ENCODE assay signal across 8 cellular contexts in the genomic region with DNA sequence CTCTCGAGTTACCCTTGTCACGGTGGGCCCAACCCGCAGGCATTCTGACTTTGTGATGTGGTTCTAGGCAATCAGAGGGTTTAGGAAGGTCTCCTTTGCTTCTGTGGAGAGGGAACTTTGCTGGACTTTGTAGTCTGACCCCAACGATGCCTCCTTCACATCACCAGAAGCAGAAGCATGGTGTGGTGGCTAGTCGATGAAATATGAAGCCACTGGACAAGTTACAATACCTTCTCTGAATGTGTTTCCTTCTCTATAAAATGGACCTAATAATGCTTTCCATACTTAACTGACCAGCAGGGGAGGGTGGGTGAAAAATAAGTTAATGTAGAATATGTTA.
DNase-seq lines count a peak whose midpoint lies in the region; ATAC-seq and TF ChIP-seq lines count a peak whose summit lies in the region.

No MANE protein-coding gene starts in this region.

- peaks cover 8% of the 10 kb centered on the region for H3K36me3 Mint-ChIP-seq in activated naive CD8-positive, alpha-beta T cell
- peaks cover 17% of the 10 kb centered on the region for H3K36me3 Mint-ChIP-seq in stimulated activated effector memory CD8-positive, alpha-beta T cell treated with anti-CD3 and anti-CD28 coated beads, Interleukin-12 subunit alpha, Interleukin-12 subunit beta, amount 100 ng/mL, for 72 hours

- DNase-seq in stimulated activated effector memory CD8-positive, alpha-beta T cell treated with anti-CD3 and anti-CD28 coated beads, Interleukin-12 subunit alpha, Interleukin-12 subunit beta, amount 100 ng/mL, for 72 hours (ENCODE audit: low spot score in 2 of 2), result no peak
- DNase-seq in NCI-H2171 treated with DMSO at 0.1 percent for 48 hours (lab: John Stamatoyannopoulos, UW), result no peak
- DNase-seq in islet precursor cell, result no peak
- DNase-seq in NCI-H1694 treated with DMSO at 0.1 percent for 48 hours (lab: John Stamatoyannopoulos, UW), result no peak
- no peak for DNase-seq in NCI-H2081 (lab: John Stamatoyannopoulos, UW)

- H3K9me3 ChIP-seq in HEK293 (ENCODE audit: control insufficient read depth, insufficient read depth, low read depth, low read length) (no peaks in the 10 kb centered on the region), iPS-20b (ENCODE audit: insufficient read depth, low read depth, low read length) (no peaks in the 10 kb centered on the region)

- H3K27ac Mint-ChIP-seq in activated naive CD8-positive, alpha-beta T cell, result peak overlapping the region; percentile 52
- H3K27ac Mint-ChIP-seq in stimulated activated effector memory CD8-positive, alpha-beta T cell treated with anti-CD3 and anti-CD28 coated beads, Interleukin-12 subunit alpha, Interleukin-12 subunit beta, amount 100 ng/mL, for 72 hours, result peak overlapping the region; percentile 98

- H3K36me3 ChIP-seq in HEK293 (ENCODE audit: control insufficient read depth in 2 of 2, insufficient read depth in 1 of 2, low read length in 2 of 2) (no peaks in the 10 kb centered on the region), iPS-20b (ENCODE audit: insufficient read depth, low read depth, low read length) (no peaks in the 10 kb centered on the region)

- ATAC-seq in stimulated activated effector memory CD8-positive, alpha-beta T cell treated with anti-CD3 and anti-CD28 coated beads, Interleukin-12 subunit alpha, Interleukin-12 subunit beta, amount 100 ng/mL, for 72 hours, result no peak

- no peak for TF ChIP-seq CTCF in HEK293 (tag by site-specific recombination; IDR thresholded peaks at IDR 0.05)

- H3K27ac ChIP-seq in HEK293 (ENCODE audit: extremely low read depth, low read depth, low read length) (peak overlapping the region; percentile 27; the same call in 1 of the 2 replicates), iPS-20b (ENCODE audit: low read length) (no peak overlapping the region)

- CTCF ChIA-PET in HEK293 (lab: Yijun Ruan, JAX), result interaction anchor here (0.6 to 1.7 kb wide), 7 partner anchors 12 to 622 kb away, joined by 3 to 16 read pairs (median 4); no protein-coding TSS in a partner anchor

- H3K4me3 ChIP-seq in HEK293 (ENCODE audit: low read depth, low read length) (peak overlapping the region; percentile 74), iPS-20b (ENCODE audit: low read length) (peak overlapping the region; percentile 95)

- H3K4me3 Mint-ChIP-seq in activated naive CD8-positive, alpha-beta T cell, result peak overlapping the region; percentile 93
- peak overlapping the region; percentile 89 for H3K4me3 Mint-ChIP-seq in stimulated activated effector memory CD8-positive, alpha-beta T cell treated with anti-CD3 and anti-CD28 coated beads, Interleukin-12 subunit alpha, Interleukin-12 subunit beta, amount 100 ng/mL, for 72 hours

- H3K9ac ChIP-seq in iPS-20b (ENCODE audit: low read depth, low read length), result peak overlapping the region; percentile 51; the same call in 1 of the 2 replicates

- peaks cover 47% of the 10 kb centered on the region for H3K27me3 ChIP-seq in iPS-20b (ENCODE audit: insufficient read depth, low read length)

- H3K4me1 Mint-ChIP-seq in activated naive CD8-positive, alpha-beta T cell (ENCODE audit: low read depth), result peaks cover 23% of the 10 kb centered on the region
- H3K4me1 Mint-ChIP-seq in stimulated activated effector memory CD8-positive, alpha-beta T cell treated with anti-CD3 and anti-CD28 coated beads, Interleukin-12 subunit alpha, Interleukin-12 subunit beta, amount 100 ng/mL, for 72 hours, result peaks cover 27% of the 10 kb centered on the region

- POLR2A ChIA-PET in HEK293 (lab: Yijun Ruan, JAX), result interaction anchor here (0.6 kb wide), 1 partner anchor 390 kb away, joined by 3 read pairs; no protein-coding TSS in a partner anchor

- peaks cover 4% of the 10 kb centered on the region; the same call in 1 of the 2 replicates for H3K4me1 ChIP-seq in HEK293 (ENCODE audit: control insufficient read depth, insufficient read depth, low read length)
- no peaks in the 10 kb centered on the region for H3K4me1 ChIP-seq in iPS-20b (ENCODE audit: insufficient read depth, low read length)

- H3K9me3 Mint-ChIP-seq in activated naive CD8-positive, alpha-beta T cell (ENCODE audit: low read depth), result no peaks in the 10 kb centered on the region
- peaks cover 7% of the 10 kb centered on the region for H3K9me3 Mint-ChIP-seq in stimulated activated effector memory CD8-positive, alpha-beta T cell treated with anti-CD3 and anti-CD28 coated beads, Interleukin-12 subunit alpha, Interleukin-12 subunit beta, amount 100 ng/mL, for 72 hours

- no peaks in the 10 kb centered on the region for H3K27me3 Mint-ChIP-seq in activated naive CD8-positive, alpha-beta T cell

TF ChIP-seq in HEK293, 187 proteins besides CTCF, POLR2A, EP300 and RAD21:
- no peak for TF ChIP-seq WT1 (tag by site-specific recombination; IDR thresholded peaks at IDR 0.05)
- TF ChIP-seq ZNF843 (tag by site-specific recombination; IDR thresholded peaks at IDR 0.05), result no peak
- TF ChIP-seq ZFP69B (tag by site-specific recombination; IDR thresholded peaks at IDR 0.05), result 0 out of 2 replicates have a peak, but pooled peaks have one; percentile 74
- no peak for TF ChIP-seq ZNF354C (tag by site-specific recombination; IDR thresholded peaks at IDR 0.05; ENCODE audit: borderline replicate concordance, low read depth)
- no peak for TF ChIP-seq ZNF521 (tag by site-specific recombination; IDR thresholded peaks at IDR 0.05)
- no peak for TF ChIP-seq MZF1 (tag by site-specific recombination; IDR thresholded peaks at IDR 0.05; ENCODE audit: borderline replicate concordance)
